Comparison of ENCODE assay signal across 13 cellular contexts in genomic region chr3:103218146-103218545, GRCh38.
DNase-seq lines count a peak whose midpoint lies in the region; ATAC-seq and TF ChIP-seq lines count a peak whose summit lies in the region.
"Had no signal": no experiment of that assay in that cellular context is flagged by ENCODE, and none has a peak within 500 bp of the region (broad histone marks: within the 10 kb centered on the region; RNA-seq: fewer than 3 reads in every experiment).

No MANE protein-coding gene starts in this region.

- WGBS in esophagus squamous epithelium, 2 donors: 28 to 57% methylated on average over 1 of the region's 1 CpG

- H3K36me3 Mint-ChIP-seq in naive thymus-derived CD4-positive, alpha-beta T cell: no peaks in the 10 kb centered on the region
- no peaks in the 10 kb centered on the region for H3K36me3 Mint-ChIP-seq in glutamatergic neuron (ENCODE audit: unreplicated experiment)
- H3K36me3 Mint-ChIP-seq: CD4-positive, CD25-positive, alpha-beta regulatory T cell had no signal

- H3K4me3 Mint-ChIP-seq in naive thymus-derived CD4-positive, alpha-beta T cell: no peak overlapping the region
- no peak overlapping the region for H3K4me3 Mint-ChIP-seq in glutamatergic neuron (ENCODE audit: unreplicated experiment)
- H3K4me3 Mint-ChIP-seq: CD4-positive, CD25-positive, alpha-beta regulatory T cell had no signal

- no peaks in the 10 kb centered on the region for H3K27me3 Mint-ChIP-seq in naive thymus-derived CD4-positive, alpha-beta T cell
- no peaks in the 10 kb centered on the region for H3K27me3 Mint-ChIP-seq in glutamatergic neuron (ENCODE audit: unreplicated experiment)
- H3K27me3 Mint-ChIP-seq: CD4-positive, CD25-positive, alpha-beta regulatory T cell had no signal

- H3K27ac Mint-ChIP-seq in naive thymus-derived CD4-positive, alpha-beta T cell: no peak overlapping the region
- H3K27ac Mint-ChIP-seq in glutamatergic neuron (ENCODE audit: unreplicated experiment): no peak overlapping the region
- H3K27ac Mint-ChIP-seq: CD4-positive, CD25-positive, alpha-beta regulatory T cell had no signal

- H3K4me3 ChIP-seq in OCI-LY3 (ENCODE audit: low read length) (no peak overlapping the region), esophagus squamous epithelium (no peak overlapping the region)
- no peak overlapping the region for H3K4me3 ChIP-seq in naive thymus-derived CD4-positive, alpha-beta T cell (ENCODE audit: low read length)
- H3K4me3 ChIP-seq: testis had no signal

- intact Hi-C loops in esophagus squamous epithelium (cut with DNase I): no loop called here
- intact Hi-C loops in naive thymus-derived CD4-positive, alpha-beta T cell (cut with micrococcal nuclease): no loop called here

- no peaks in the 10 kb centered on the region for H4K20me1 ChIP-seq in OCI-LY3 (ENCODE audit: insufficient read depth, low read length)

- H3K36me3 ChIP-seq in OCI-LY3 (replicated peaks; ENCODE audit: low read depth, low read length) (no peaks in the 10 kb centered on the region), esophagus squamous epithelium (no peaks in the 10 kb centered on the region)
- no peaks in the 10 kb centered on the region for H3K36me3 ChIP-seq in naive thymus-derived CD4-positive, alpha-beta T cell (ENCODE audit: control insufficient read depth in 2 of 3, insufficient read depth in 3 of 3, low read length in 3 of 3)

- ATAC-seq in GM18498 (IDR thresholded peaks at IDR 0.05; ENCODE audit: unreplicated experiment) (peak; percentile 100), GM19468 (IDR thresholded peaks at IDR 0.05; ENCODE audit: extremely low read depth, unreplicated experiment) (peak; percentile 100), HG03039 (IDR thresholded peaks at IDR 0.05; ENCODE audit: unreplicated experiment) (peak; percentile 100)
- no peak for ATAC-seq in naive thymus-derived CD4-positive, alpha-beta T cell

- H3K27ac ChIP-seq in OCI-LY3 (ENCODE audit: low read length) (peak overlapping the region; percentile 78), esophagus squamous epithelium (no peak overlapping the region)
- H3K27ac ChIP-seq in naive thymus-derived CD4-positive, alpha-beta T cell (ENCODE audit: low read depth, low read length): no peak overlapping the region
- H3K27ac ChIP-seq: testis had no signal

- peak overlapping the region; percentile 34 for H3K9ac ChIP-seq in OCI-LY3 (ENCODE audit: low read length)

- H3K4me1 ChIP-seq in OCI-LY3 (ENCODE audit: low read length): peaks cover 20% of the 10 kb centered on the region
- no peaks in the 10 kb centered on the region for H3K4me1 ChIP-seq in esophagus squamous epithelium
- no peaks in the 10 kb centered on the region for H3K4me1 ChIP-seq in naive thymus-derived CD4-positive, alpha-beta T cell (ENCODE audit: control insufficient read depth in 2 of 2, insufficient read depth in 2 of 2, low read length in 2 of 2)
- H3K4me1 ChIP-seq: testis had no signal

- H3K9me3 ChIP-seq in OCI-LY3 (ENCODE audit: insufficient read depth, low read length) (no peaks in the 10 kb centered on the region), esophagus squamous epithelium (no peaks in the 10 kb centered on the region)
- H3K9me3 ChIP-seq in naive thymus-derived CD4-positive, alpha-beta T cell (ENCODE audit: control insufficient read depth in 2 of 3, low read length in 3 of 3): no peaks in the 10 kb centered on the region
- H3K9me3 ChIP-seq: testis had no signal

- POLR2A ChIA-PET in naive thymus-derived CD4-positive, alpha-beta T cell (lab: Charles Lee): no interaction called here

- DNase-seq in esophagus squamous epithelium (lab: John Stamatoyannopoulos, UW) (no peak), glutamatergic neuron (no peak)
- DNase-seq in naive thymus-derived CD4-positive, alpha-beta T cell: no peak
- DNase-seq in activated effector memory CD4-positive, alpha-beta T cell treated with anti-CD3 and anti-CD28 coated beads, Interleukin-2, amount 50 U/mL, for 16 hours: no peak
- DNase-seq: activated CD4-positive, alpha-beta T cell treated with anti-CD3 and anti-CD28 coated beads, Interleukin-2, amount 50 U/mL, for 48 hours; amygdala; CD4-positive, CD25-positive, alpha-beta regulatory T cell; NCI-H1092 treated with DMSO at 0.1 percent for 48 hours; testis had no signal

- H3K27me3 ChIP-seq in OCI-LY3 (ENCODE audit: low read depth, low read length) (no peaks in the 10 kb centered on the region), esophagus squamous epithelium (no peaks in the 10 kb centered on the region)
- H3K27me3 ChIP-seq in naive thymus-derived CD4-positive, alpha-beta T cell (ENCODE audit: control insufficient read depth in 2 of 2, insufficient read depth in 2 of 2, low read length in 2 of 2): no peaks in the 10 kb centered on the region
- H3K27me3 ChIP-seq: testis had no signal

- no peak overlapping the region for H2AFZ ChIP-seq in OCI-LY3 (ENCODE audit: low read depth, low read length)

- H3K4me1 Mint-ChIP-seq in naive thymus-derived CD4-positive, alpha-beta T cell: no peaks in the 10 kb centered on the region
- H3K4me1 Mint-ChIP-seq in glutamatergic neuron (ENCODE audit: low read depth, unreplicated experiment): no peaks in the 10 kb centered on the region
- H3K4me1 Mint-ChIP-seq: CD4-positive, CD25-positive, alpha-beta regulatory T cell had no signal

- TF ChIP-seq CTCF in OCI-LY3 (IDR thresholded peaks at IDR 0.05; ENCODE audit: low read depth, low read length) (no peak), esophagus squamous epithelium (IDR thresholded peaks at IDR 0.05) (no peak), glutamatergic neuron (IDR thresholded peaks at IDR 0.05; ENCODE audit: partially characterized antibody, unreplicated experiment) (no peak)

- no peaks in the 10 kb centered on the region for H3K79me2 ChIP-seq in OCI-LY3 (ENCODE audit: low read length)

- H3K4me2 ChIP-seq in OCI-LY3 (ENCODE audit: low read length): peak overlapping the region; percentile 51

- no peak for TF ChIP-seq POLR2A in esophagus squamous epithelium (IDR thresholded peaks at IDR 0.05)

- CTCF ChIA-PET in naive thymus-derived CD4-positive, alpha-beta T cell (lab: Charles Lee): no interaction called here

- H3K9me3 Mint-ChIP-seq in naive thymus-derived CD4-positive, alpha-beta T cell: peaks cover 0 to 10% (median 0%) of the 10 kb centered on the region in 11 donors
- H3K9me3 Mint-ChIP-seq in glutamatergic neuron (ENCODE audit: unreplicated experiment): no peaks in the 10 kb centered on the region
